In the genomic region with DNA sequence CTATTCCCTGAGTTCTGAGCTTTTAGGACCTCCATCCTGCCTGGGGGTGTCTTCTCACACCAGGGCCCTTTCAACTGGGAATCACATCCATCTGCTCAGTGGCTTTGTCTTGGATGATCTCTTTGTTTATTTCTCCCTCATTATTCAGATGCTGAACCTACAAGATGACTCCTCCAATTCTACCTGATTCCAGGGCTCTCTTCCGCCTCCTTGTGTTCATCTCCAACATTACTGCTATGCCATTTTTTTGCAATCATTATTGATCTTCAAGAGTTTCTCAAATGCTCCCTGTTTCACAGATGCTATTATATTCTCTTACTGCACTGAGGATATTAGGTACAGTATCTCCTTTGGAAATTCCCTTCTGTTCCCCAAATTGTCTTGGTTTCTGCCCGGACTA, we compare ENCODE assay signal across 1 cellular context.
TF ChIP-seq lines count a peak whose summit lies in the region.

No MANE protein-coding gene starts in this region.

TF ChIP-seq in GM23338, 12 proteins besides CTCF, POLR2A, EP300 and RAD21:
- TF ChIP-seq ZNF462 (CRISPR knock-in tag; IDR thresholded peaks at IDR 0.05): no peak
